15 cellular contexts compared by ENCODE assay signal in genomic region chr12:31019561-31020308, GRCh38.
"Had no signal": no experiment of that assay in that cellular context is flagged by ENCODE, and none has a peak within 500 bp of the region (broad histone marks: within the 10 kb centered on the region; RNA-seq: fewer than 3 reads in every experiment).

No MANE protein-coding gene starts in this region.

- H3K9me3 Mint-ChIP-seq: activated CD4-positive, alpha-beta T cell treated with anti-CD3 and anti-CD28 coated beads, Interleukin-2, amount 10 ng/mL, durations not matched to agents 7 days and 5 days; activated naive CD4-positive, alpha-beta T cell treated with anti-CD3 and anti-CD28 coated beads for 36 hours had no signal

- FAIRE-seq: colon, kidney had no signal

- ATAC-seq: activated CD8-positive, alpha-beta memory T cell treated with anti-CD3 and anti-CD28 coated beads, Interleukin-2, amount 10 ng/mL, durations not matched to agents 7 days and 5 days; gastroesophageal sphincter; WTC11 had no signal

- H3K27ac Mint-ChIP-seq: activated CD4-positive, alpha-beta T cell treated with anti-CD3 and anti-CD28 coated beads, Interleukin-2, amount 10 ng/mL, durations not matched to agents 7 days and 5 days; activated CD8-positive, alpha-beta memory T cell treated with anti-CD3 and anti-CD28 coated beads, Interleukin-2, amount 10 ng/mL, durations not matched to agents 7 days and 5 days; activated naive CD4-positive, alpha-beta T cell treated with anti-CD3 and anti-CD28 coated beads for 36 hours; mesothelial cell of epicardium; WTC11 had no signal

- H3K27me3 ChIP-seq: cardiac muscle cell, gastroesophageal sphincter, ovary, thyroid gland had no signal

- DNase-seq: activated CD4-positive, alpha-beta T cell treated with anti-CD3 and anti-CD28 coated beads, Interleukin-2, amount 10 ng/mL, durations not matched to agents 7 days and 5 days; activated naive CD4-positive, alpha-beta T cell treated with anti-CD3 and anti-CD28 coated beads for 36 hours; effector CD4-positive, alpha-beta T cell; kidney; retina; thyroid gland had no signal

- H3K4me1 ChIP-seq: gastroesophageal sphincter, thyroid gland had no signal

- H3K4me1 Mint-ChIP-seq: activated CD4-positive, alpha-beta T cell treated with anti-CD3 and anti-CD28 coated beads, Interleukin-2, amount 10 ng/mL, durations not matched to agents 7 days and 5 days; activated CD8-positive, alpha-beta memory T cell treated with anti-CD3 and anti-CD28 coated beads, Interleukin-2, amount 10 ng/mL, durations not matched to agents 7 days and 5 days; mesothelial cell of epicardium had no signal

- H3K4me3 Mint-ChIP-seq: activated CD4-positive, alpha-beta T cell treated with anti-CD3 and anti-CD28 coated beads, Interleukin-2, amount 10 ng/mL, durations not matched to agents 7 days and 5 days; activated CD8-positive, alpha-beta memory T cell treated with anti-CD3 and anti-CD28 coated beads, Interleukin-2, amount 10 ng/mL, durations not matched to agents 7 days and 5 days; activated naive CD4-positive, alpha-beta T cell treated with anti-CD3 and anti-CD28 coated beads for 36 hours; mesothelial cell of epicardium; neural crest cell; WTC11 had no signal

- H3K36me3 Mint-ChIP-seq: activated CD8-positive, alpha-beta memory T cell treated with anti-CD3 and anti-CD28 coated beads, Interleukin-2, amount 10 ng/mL, durations not matched to agents 7 days and 5 days had no signal

- H3K27ac ChIP-seq: cardiac muscle cell, gastroesophageal sphincter, ovary, SK-N-MC, thyroid gland had no signal

- H3K4me3 ChIP-seq: cardiac muscle cell, gastroesophageal sphincter, ovary, SK-N-MC, thyroid gland had no signal

- H3K9me3 ChIP-seq: gastroesophageal sphincter, ovary, thyroid gland had no signal

- H3K36me3 ChIP-seq: cardiac muscle cell, gastroesophageal sphincter, ovary, thyroid gland had no signal
